8 cellular contexts compared by ENCODE assay signal in genomic region chr22:31750365-31751284, GRCh38. TPM values are rescaled to one million over a fixed set of nuclear protein-coding genes. Genes with fewer than 3 reads are reported as not detected.
A peak's percentile ranks its signal among the peaks of the same experiment; 100 is the strongest.
DNase-seq lines count a peak whose midpoint lies in the region; ATAC-seq and TF ChIP-seq lines count a peak whose summit lies in the region.

No MANE protein-coding gene starts in this region.

- DNase-seq in AG04450 (ENCODE audit: low read depth, low spot score): no peak
- DNase-seq in natural killer cell treated with Interleukin-12 subunit alpha and Interleukin-12 subunit beta and Interleukin-15 and Interleukin-18, amount 100 ng/mL, for 72 hours (ENCODE audit: low spot score): no peak
- no peak for DNase-seq in NCI-H2081 (lab: John Stamatoyannopoulos, UW)
- DNase-seq in NCI-H1694 (lab: John Stamatoyannopoulos, UW): no peak
- no peak for DNase-seq in posterior cingulate gyrus

- no peak for ATAC-seq in natural killer cell treated with Interleukin-12 subunit alpha and Interleukin-12 subunit beta and Interleukin-15 and Interleukin-18, amount 100 ng/mL, for 72 hours
- ATAC-seq in HG02981 (IDR thresholded peaks at IDR 0.05; ENCODE audit: unreplicated experiment): no peak

- intact Hi-C loops in posterior cingulate gyrus (cut with DNase I): loop anchor here (5.0 to 10.0 kb wide), 5 partner anchors 73 to 406 kb away; partner anchors contain the start of genes PATZ1 and PISD

- H3K4me3 ChIP-seq in AG04450 (ENCODE audit: low read depth, low read length): peak overlapping the region; percentile 42

- H3K36me3 ChIP-seq in KOPT-K1 (ENCODE audit: insufficient read depth, low read length): peaks cover 21% of the 10 kb centered on the region

- H3K9me3 ChIP-seq in AG04450 (ENCODE audit: control insufficient read depth, insufficient read depth, low read length) (no peaks in the 10 kb centered on the region), KOPT-K1 (ENCODE audit: insufficient read depth, low read length, poor library complexity, severe bottlenecking) (no peaks in the 10 kb centered on the region)

- POLR2A ChIA-PET in AG04450 (lab: Yijun Ruan, JAX): interaction anchor here (0.6 to 0.7 kb wide), 2 partner anchors 89 to 198 kb away, joined by 5 to 8 read pairs; no protein-coding TSS in a partner anchor

- H3K27ac Mint-ChIP-seq in natural killer cell treated with Interleukin-12 subunit alpha and Interleukin-12 subunit beta and Interleukin-15 and Interleukin-18, amount 100 ng/mL, for 72 hours: peak overlapping the region; percentile 81 to 93

- peak overlapping the region; percentile 97 for H3K4me3 Mint-ChIP-seq in natural killer cell treated with Interleukin-12 subunit alpha and Interleukin-12 subunit beta and Interleukin-15 and Interleukin-18, amount 100 ng/mL, for 72 hours

- TF ChIP-seq CTCF in AG04450 (IDR thresholded peaks at IDR 0.05; ENCODE audit: low read depth, low read length): no peak

- H3K9me3 Mint-ChIP-seq in natural killer cell treated with Interleukin-12 subunit alpha and Interleukin-12 subunit beta and Interleukin-15 and Interleukin-18, amount 100 ng/mL, for 72 hours: no peaks in the 10 kb centered on the region

- H3K4me1 Mint-ChIP-seq in natural killer cell treated with Interleukin-12 subunit alpha and Interleukin-12 subunit beta and Interleukin-15 and Interleukin-18, amount 100 ng/mL, for 72 hours (ENCODE audit: low read depth in 2 of 2): peaks cover 47 to 53% of the 10 kb centered on the region in 2 donors

- no peaks in the 10 kb centered on the region for H3K27me3 ChIP-seq in AG04450 (ENCODE audit: control insufficient read depth, insufficient read depth, low read length)

- peak overlapping the region; percentile 39 for H3K27ac ChIP-seq in AG04450 (ENCODE audit: low read depth, low read length)
- peak overlapping the region; percentile 81 for H3K27ac ChIP-seq in KOPT-K1 (ENCODE audit: low read depth, low read length, poor library complexity, severe bottlenecking)
- peak overlapping the region; percentile 90 for H3K27ac ChIP-seq in cingulate gyrus (ENCODE audit: low read depth, low read length)

- peaks cover 7% of the 10 kb centered on the region for H3K36me3 Mint-ChIP-seq in natural killer cell treated with Interleukin-12 subunit alpha and Interleukin-12 subunit beta and Interleukin-15 and Interleukin-18, amount 100 ng/mL, for 72 hours

- CTCF ChIA-PET in AG04450 (lab: Charles Lee): interaction anchor here (0.6 to 1.2 kb wide), 3 partner anchors 220 to 515 kb away, joined by 3 to 5 read pairs (median 3); no protein-coding TSS in a partner anchor

- H3K27me3 Mint-ChIP-seq in natural killer cell treated with Interleukin-12 subunit alpha and Interleukin-12 subunit beta and Interleukin-15 and Interleukin-18, amount 100 ng/mL, for 72 hours: no peaks in the 10 kb centered on the region

RNA-seq across cellular contexts. Expression of gene PRR14L, which starts 0.7 kb away (rescaled TPM):
- polyA plus RNA-seq in AG04450 (2011; rRNA removed): 14.9 and 16.3 TPM in 2 replicates
- 64.9 and 71.7 TPM in 2 replicates for polyA minus RNA-seq in AG04450 (2011; rRNA and poly(A)+ RNA removed)
- 10 to 100 TPM; 80.4 to 99.0 TPM for total RNA-seq in natural killer cell treated with Interleukin-12 subunit alpha and Interleukin-12 subunit beta and Interleukin-15 and Interleukin-18, amount 100 ng/mL, for 72 hours

RNA-seq across cellular contexts. Expression of gene DEPDC5, which starts 3.2 kb away (rescaled TPM):
- 9.4 and 14.3 TPM in 2 replicates for polyA plus RNA-seq in AG04450 (2011; rRNA removed)
- polyA minus RNA-seq in AG04450 (2011; rRNA and poly(A)+ RNA removed): 25.7 and 28.4 TPM in 2 replicates
- total RNA-seq in natural killer cell treated with Interleukin-12 subunit alpha and Interleukin-12 subunit beta and Interleukin-15 and Interleukin-18, amount 100 ng/mL, for 72 hours: 10 to 100 TPM; 33.8 to 69.3 TPM

Comparison
In these comparisons a context has a peak if more than half of its experiments do, and no peak if none do; other contexts are left out.
1. H3K27ac ChIP-seq: peak in every context shown above with its lines; median percentile 90 in cingulate gyrus; 81 in KOPT-K1; 39 in AG04450.